ENCODE assay signal across 22 cellular contexts in the genomic region with DNA sequence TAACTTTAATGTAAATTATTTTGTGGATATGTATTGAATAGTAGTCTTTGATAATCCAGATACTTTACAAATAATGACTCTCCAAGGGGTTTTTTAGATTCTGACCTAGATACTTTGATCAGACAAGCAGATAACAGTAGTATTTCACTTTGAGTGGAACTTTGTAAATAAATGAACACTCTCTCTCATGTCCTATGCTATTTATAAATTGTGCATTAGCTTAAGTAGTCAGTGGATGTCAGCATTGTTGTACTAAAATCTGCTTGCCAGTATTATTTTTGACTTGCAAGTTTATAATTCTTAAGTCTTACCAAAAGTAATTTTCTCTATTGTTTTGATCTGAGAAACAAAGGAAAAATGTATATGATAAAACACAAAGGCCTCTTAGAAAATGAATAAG.
DNase-seq lines count a peak whose midpoint lies in the region; ATAC-seq and TF ChIP-seq lines count a peak whose summit lies in the region.
"Had no signal": no experiment of that assay in that cellular context is flagged by ENCODE, and none has a peak within 500 bp of the region (broad histone marks: within the 10 kb centered on the region; RNA-seq: fewer than 3 reads in every experiment).

No MANE protein-coding gene starts in this region.

- peak; percentile 33 for ATAC-seq in left ventricle myocardium superior
- no peak for ATAC-seq in left cardiac atrium
- ATAC-seq in GM19455 (IDR thresholded peaks at IDR 0.05; ENCODE audit: unreplicated experiment): no peak
- no peak for ATAC-seq in stimulated activated naive CD8-positive, alpha-beta T cell treated with anti-CD3 and anti-CD28 coated beads, Interleukin-15, Interleukin-2, amounts not matched to agents 100 U/mL and 50 U/mL, for 24 hours
- ATAC-seq: K562, Panc1 had no signal

- H3K27ac Mint-ChIP-seq in chondrocyte (ENCODE audit: unreplicated experiment) (no peak overlapping the region), endothelial cell (ENCODE audit: unreplicated experiment) (no peak overlapping the region)
- H3K27ac Mint-ChIP-seq: CD8-positive, alpha-beta memory T cell had no signal

- no peaks in the 10 kb centered on the region for H3K9me3 Mint-ChIP-seq in chondrocyte (ENCODE audit: low read depth)
- H3K9me3 Mint-ChIP-seq in endothelial cell (ENCODE audit: unreplicated experiment): no peaks in the 10 kb centered on the region

- intact Hi-C loops in left ventricle myocardium superior (cut with micrococcal nuclease) (no loop called here), left cardiac atrium (cut with DNase I) (no loop called here)

- H3K27me3 Mint-ChIP-seq in chondrocyte (ENCODE audit: low read depth) (peaks cover 8% of the 10 kb centered on the region), endothelial cell (ENCODE audit: unreplicated experiment) (no peaks in the 10 kb centered on the region)
- H3K27me3 Mint-ChIP-seq: CD8-positive, alpha-beta memory T cell had no signal

- no peaks in the 10 kb centered on the region for H3K4me1 ChIP-seq in osteoblast (ENCODE audit: insufficient read depth, low read length)

- no peak overlapping the region for H3K4me2 ChIP-seq in osteoblast (ENCODE audit: insufficient read depth, low read length)

- H3K4me3 Mint-ChIP-seq in chondrocyte (ENCODE audit: unreplicated experiment) (no peak overlapping the region), endothelial cell (ENCODE audit: unreplicated experiment) (no peak overlapping the region)
- H3K4me3 Mint-ChIP-seq: CD8-positive, alpha-beta memory T cell had no signal

- no peaks in the 10 kb centered on the region for H3K36me3 ChIP-seq in osteoblast (ENCODE audit: insufficient read depth, low read length)

- H3K4me3 ChIP-seq in fibroblast of the aortic adventitia (ENCODE audit: low read depth, low read length): no peak overlapping the region
- H3K4me3 ChIP-seq in osteoblast (ENCODE audit: insufficient read depth, low read length): no peak overlapping the region
- H3K4me3 ChIP-seq: K562 had no signal

- H3K4me1 Mint-ChIP-seq in chondrocyte (ENCODE audit: low read depth): no peaks in the 10 kb centered on the region
- no peaks in the 10 kb centered on the region for H3K4me1 Mint-ChIP-seq in endothelial cell (ENCODE audit: unreplicated experiment)
- H3K4me1 Mint-ChIP-seq: CD8-positive, alpha-beta memory T cell had no signal

- H3K9me3 ChIP-seq in osteoblast (ENCODE audit: low read depth, low read length): no peaks in the 10 kb centered on the region

- H2AFZ ChIP-seq in osteoblast (ENCODE audit: low read length): peak overlapping the region; percentile 57

- no peak overlapping the region for H3K27ac ChIP-seq in osteoblast (ENCODE audit: low read depth, low read length)

- H4K20me1 ChIP-seq in osteoblast (ENCODE audit: insufficient read depth, low read length): no peaks in the 10 kb centered on the region

- DNase-seq in left ventricle myocardium superior (no peak), left cardiac atrium (no peak), chondrocyte (ENCODE audit: low spot score) (no peak), fibroblast of the aortic adventitia (ENCODE audit: low read depth) (peak; percentile 30), osteoblast (ENCODE audit: insufficient read length, low spot score, missing footprints) (peak; percentile 18), endothelial cell (ENCODE audit: low spot score) (no peak)
- DNase-seq in stimulated activated naive CD8-positive, alpha-beta T cell treated with anti-CD3 and anti-CD28 coated beads, Interleukin-15, Interleukin-2, amounts not matched to agents 100 U/mL and 50 U/mL, for 24 hours: no peak
- DNase-seq: AML-193; C1 segment of cervical spinal cord; Calu3; CD8-positive, alpha-beta memory T cell; MM.1S; NCI-H1048; NCI-H1436; NCI-H1930; NCI-H2227 treated with DMSO at 0.1 percent for 48 hours; NCI-H510A treated with DMSO at 0.1 percent for 48 hours; NCI-H774; NK-92 treated with Interleukin-12 subunit alpha and Interleukin-12 subunit beta, amount 100 ng/mL, for 24 hours had no signal

- H3K36me3 Mint-ChIP-seq in chondrocyte (ENCODE audit: low read depth) (no peaks in the 10 kb centered on the region), endothelial cell (ENCODE audit: low read depth, unreplicated experiment) (no peaks in the 10 kb centered on the region)
- H3K36me3 Mint-ChIP-seq: CD8-positive, alpha-beta memory T cell had no signal

- TF ChIP-seq CTCF in chondrocyte (IDR thresholded peaks at IDR 0.05) (peak; percentile 34), fibroblast of the aortic adventitia (IDR thresholded peaks at IDR 0.05; ENCODE audit: insufficient read depth, low read length) (no peak), osteoblast (IDR thresholded peaks at IDR 0.05; ENCODE audit: extremely low read depth, low read depth, low read length) (no peak), endothelial cell (IDR thresholded peaks at IDR 0.05; ENCODE audit: unreplicated experiment) (no peak)

- H3K79me2 ChIP-seq in osteoblast (ENCODE audit: insufficient read depth, low read length): no peaks in the 10 kb centered on the region

- no peaks in the 10 kb centered on the region for H3K27me3 ChIP-seq in osteoblast (ENCODE audit: insufficient read depth, low read length)

Comparison
In these comparisons a context has a peak if more than half of its experiments do, and no peak if none do; other contexts are left out.
1. DNase-seq: peak in fibroblast of the aortic adventitia (single experiment) and osteoblast (single experiment); none in left ventricle myocardium superior (single experiment), left cardiac atrium (single experiment), chondrocyte (single experiment), endothelial cell (single experiment) and stimulated activated naive CD8-positive, alpha-beta T cell treated with anti-CD3 and anti-CD28 coated beads, Interleukin-15, Interleukin-2, amounts not matched to agents 100 U/mL and 50 U/mL, for 24 hours (single experiment).